ENCODE assay signal across 8 cellular contexts in the genomic region with DNA sequence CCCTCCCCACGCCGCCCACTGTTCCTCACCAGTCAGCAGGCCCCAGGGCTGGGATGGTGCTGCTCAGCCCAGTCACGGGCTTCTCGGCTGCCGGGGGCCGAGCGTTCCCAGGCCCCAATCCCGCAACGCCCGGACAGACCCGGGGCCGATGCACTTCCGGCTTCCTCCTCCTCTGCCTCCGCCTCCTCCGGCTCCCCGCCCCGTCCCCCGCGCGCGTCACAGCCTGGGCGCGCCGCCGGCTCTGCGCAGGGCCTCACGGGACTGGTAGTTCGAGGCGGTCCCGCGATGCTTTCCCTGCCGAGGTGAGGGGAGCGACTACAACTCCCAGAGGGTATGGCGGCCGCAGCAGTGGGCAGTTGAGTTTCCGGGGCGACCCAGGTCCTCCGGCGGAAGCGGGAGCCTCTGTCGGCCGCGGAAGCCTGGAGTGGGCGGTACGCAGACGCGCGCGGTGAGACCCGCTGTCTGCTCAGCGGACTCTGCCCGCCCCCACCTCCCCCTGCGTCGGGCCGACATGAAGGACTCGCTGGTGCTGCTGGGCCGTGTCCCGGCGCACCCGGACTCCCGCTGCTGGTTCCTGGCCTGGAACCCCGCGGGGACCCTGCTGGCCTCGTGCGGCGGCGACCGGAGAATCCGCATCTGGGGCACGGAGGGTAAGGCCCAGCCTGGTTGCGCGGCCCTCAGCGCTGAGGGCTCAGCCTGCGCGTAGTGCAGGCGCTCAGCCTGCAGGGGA. TPM values are rescaled to one million over a fixed set of nuclear protein-coding genes. Genes with fewer than 3 reads are reported as not detected.
DNase-seq lines count a peak whose midpoint lies in the region; ATAC-seq lines count a peak whose summit lies in the region.

A gene (plus strand): TSS at position 386 of the 730 bp plus-strand sequence. CDS start 126 bp downstream, at position 512.
A gene with protein sequence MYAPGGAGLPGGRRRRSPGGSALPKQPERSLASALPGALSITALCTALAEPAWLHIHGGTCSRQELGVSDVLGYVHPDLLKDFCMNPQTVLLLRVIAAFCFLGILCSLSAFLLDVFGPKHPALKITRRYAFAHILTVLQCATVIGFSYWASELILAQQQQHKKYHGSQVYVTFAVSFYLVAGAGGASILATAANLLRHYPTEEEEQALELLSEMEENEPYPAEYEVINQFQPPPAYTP (minus strand): TSS at position 158 of the 730 bp plus-strand sequence. CDS start 616 bp downstream, outside the sequence.

- H3K36me3 ChIP-seq in GM23248 (ENCODE audit: low read depth), result peaks cover under 1% of the 10 kb centered on the region; the same call in 1 of the 2 replicates
- H3K36me3 ChIP-seq in naive thymus-derived CD4-positive, alpha-beta T cell (ENCODE audit: control insufficient read depth in 2 of 3, insufficient read depth in 3 of 3, low read length in 3 of 3), result peaks cover 0 to 40% (median 5%) of the 10 kb centered on the region in 3 experiments

- H3K4me1 ChIP-seq in GM23248 (ENCODE audit: insufficient read depth), result peaks cover 34% of the 10 kb centered on the region
- H3K4me1 ChIP-seq in naive thymus-derived CD4-positive, alpha-beta T cell (ENCODE audit: control insufficient read depth in 2 of 2, insufficient read depth in 2 of 2, low read length in 2 of 2), result peaks cover 31 to 38% of the 10 kb centered on the region in 2 donors

- peaks cover 74% of the 10 kb centered on the region for H3K79me2 ChIP-seq in GM23248 (ENCODE audit: insufficient read depth)

- H3F3A ChIP-seq in GM23248 (ENCODE audit: insufficient read depth), result peaks cover 36% of the 10 kb centered on the region

- H4K20me1 ChIP-seq in GM23248 (ENCODE audit: insufficient read depth), result no peaks in the 10 kb centered on the region

- peak; percentile 97 for ATAC-seq in naive thymus-derived CD4-positive, alpha-beta T cell
- peak; percentile 92 to 94 for ATAC-seq in stimulated activated naive B cell treated with anti-CD40 and anti-IgM and Interleukin-4, amounts not matched to agents 10 μg/mL and 1 μg/mL and 100 μg/mL, for 72 hours (replicated peaks)

- peak within 1 kb of the TSS; percentile 81 for H2AFZ ChIP-seq in GM23248

- peak within 1 kb of the TSS; percentile 94 for H3K4me2 ChIP-seq in GM23248 (ENCODE audit: unreplicated experiment)

- H3K9me3 ChIP-seq in GM23248 (ENCODE audit: low read depth), result no peaks in the 10 kb centered on the region
- H3K9me3 ChIP-seq in naive thymus-derived CD4-positive, alpha-beta T cell (ENCODE audit: control insufficient read depth in 2 of 3, low read length in 3 of 3), result no peaks in the 10 kb centered on the region

- in situ Hi-C loops in GM23248 (cut with MboI), result loop anchor here (25.0 kb wide), 1 partner anchor 254 kb away; no protein-coding TSS in a partner anchor

- H3K4me3 ChIP-seq in GM23248, result peak within 1 kb of the TSS; percentile 99
- peak within 1 kb of the TSS; percentile 86 for H3K4me3 ChIP-seq in naive thymus-derived CD4-positive, alpha-beta T cell (ENCODE audit: low read length)

- peak; percentile 99 for DNase-seq in Daoy (ENCODE audit: low read depth)
- DNase-seq in GM23248, result peak; percentile 99
- peak; percentile 97 to 98 for DNase-seq in Kasumi-1 (lab: John Stamatoyannopoulos, UW)
- peak; percentile 98 for DNase-seq in RPMI7951 (ENCODE audit: low read depth)
- peak; percentile 99 for DNase-seq in activated T-helper 1 cell treated with anti-CD3 and anti-CD28 coated beads, Interleukin-12 subunit alpha, Interleukin-12 subunit beta, Interleukin-2, Interleukin-4 antibody, amounts not matched to agents 30 ng/mL and 10 ng/mL and 1 ng/mL, durations not matched to agents 14 hours and 24 hours and 36 hours (ENCODE audit: low spot score)
- peak; percentile 98 for DNase-seq in fibroblast of gingiva (ENCODE audit: low read depth)
- peak; percentile 96 to 99 (median 97) for DNase-seq in naive thymus-derived CD4-positive, alpha-beta T cell
- DNase-seq in stimulated activated naive B cell treated with anti-CD40 and anti-IgM and Interleukin-4, amounts not matched to agents 10 μg/mL and 1 μg/mL and 100 μg/mL, for 72 hours, result peak; percentile 99

- intact Hi-C loops in activated T-helper 1 cell treated with anti-CD3 and anti-CD28 coated beads, Interleukin-12 subunit alpha, Interleukin-12 subunit beta, Interleukin-2, Interleukin-4 antibody, amounts not matched to agents 30 ng/mL and 10 ng/mL and 1 ng/mL, durations not matched to agents 14 hours and 24 hours and 36 hours (cut with micrococcal nuclease), result loop anchor here (1.0 to 5.0 kb wide), 14 partner anchors 24 to 494 kb away; a partner anchor contains a TSS
- intact Hi-C loops in naive thymus-derived CD4-positive, alpha-beta T cell (cut with micrococcal nuclease), result loop anchor here (1.0 to 10.0 kb wide), 21 partner anchors 10 to 696 kb away; a partner anchor contains a TSS

- H3K4me1 Mint-ChIP-seq in activated T-helper 1 cell treated with anti-CD3 and anti-CD28 coated beads, Interleukin-12 subunit alpha, Interleukin-12 subunit beta, Interleukin-2, Interleukin-4 antibody, amounts not matched to agents 30 ng/mL and 10 ng/mL and 1 ng/mL, durations not matched to agents 14 hours and 24 hours and 36 hours (ENCODE audit: low read depth), result peaks cover 34% of the 10 kb centered on the region
- H3K4me1 Mint-ChIP-seq in naive thymus-derived CD4-positive, alpha-beta T cell, result peaks cover 38 to 62% (median 46%) of the 10 kb centered on the region in 7 donors
- H3K4me1 Mint-ChIP-seq in stimulated activated naive B cell treated with anti-CD40 and anti-IgM and Interleukin-4, amounts not matched to agents 10 μg/mL and 1 μg/mL and 100 μg/mL, for 72 hours, result peaks cover 23 to 54% of the 10 kb centered on the region in 2 donors

- H3K36me3 Mint-ChIP-seq in activated T-helper 1 cell treated with anti-CD3 and anti-CD28 coated beads, Interleukin-12 subunit alpha, Interleukin-12 subunit beta, Interleukin-2, Interleukin-4 antibody, amounts not matched to agents 30 ng/mL and 10 ng/mL and 1 ng/mL, durations not matched to agents 14 hours and 24 hours and 36 hours (ENCODE audit: low read depth), result peaks cover 34% of the 10 kb centered on the region
- H3K36me3 Mint-ChIP-seq in naive thymus-derived CD4-positive, alpha-beta T cell, result peaks cover 7 to 22% (median 14%) of the 10 kb centered on the region in 5 donors
- H3K36me3 Mint-ChIP-seq in stimulated activated naive B cell treated with anti-CD40 and anti-IgM and Interleukin-4, amounts not matched to agents 10 μg/mL and 1 μg/mL and 100 μg/mL, for 72 hours, result peaks cover 23 to 37% of the 10 kb centered on the region in 2 donors

- H3K9me3 Mint-ChIP-seq in activated T-helper 1 cell treated with anti-CD3 and anti-CD28 coated beads, Interleukin-12 subunit alpha, Interleukin-12 subunit beta, Interleukin-2, Interleukin-4 antibody, amounts not matched to agents 30 ng/mL and 10 ng/mL and 1 ng/mL, durations not matched to agents 14 hours and 24 hours and 36 hours, result no peaks in the 10 kb centered on the region
- no peaks in the 10 kb centered on the region for H3K9me3 Mint-ChIP-seq in naive thymus-derived CD4-positive, alpha-beta T cell
- no peaks in the 10 kb centered on the region for H3K9me3 Mint-ChIP-seq in stimulated activated naive B cell treated with anti-CD40 and anti-IgM and Interleukin-4, amounts not matched to agents 10 μg/mL and 1 μg/mL and 100 μg/mL, for 72 hours

- CTCF ChIA-PET in naive thymus-derived CD4-positive, alpha-beta T cell (lab: Charles Lee), result interaction anchor here (0.7 to 1.6 kb wide), 3 partner anchors 92 to 272 kb away, joined by 3 to 7 read pairs (median 5); no protein-coding TSS in a partner anchor

- POLR2A ChIA-PET in naive thymus-derived CD4-positive, alpha-beta T cell (lab: Charles Lee), result interaction anchor here (0.6 to 4.8 kb wide), 15 partner anchors 9 to 372 kb away, joined by 3 to 32 read pairs (median 5); a partner anchor contains a TSS

- H3K9ac ChIP-seq in GM23248, result peak within 1 kb of the TSS; percentile 94

- H3K27me3 ChIP-seq in GM23248 (replicated peaks; ENCODE audit: insufficient read depth), result no peaks in the 10 kb centered on the region
- H3K27me3 ChIP-seq in naive thymus-derived CD4-positive, alpha-beta T cell (ENCODE audit: control insufficient read depth in 2 of 2, insufficient read depth in 2 of 2, low read length in 2 of 2), result no peaks in the 10 kb centered on the region

- H3K9me2 ChIP-seq in GM23248 (ENCODE audit: insufficient read depth), result no peaks in the 10 kb centered on the region

- no peaks in the 10 kb centered on the region for H3K27me3 Mint-ChIP-seq in activated T-helper 1 cell treated with anti-CD3 and anti-CD28 coated beads, Interleukin-12 subunit alpha, Interleukin-12 subunit beta, Interleukin-2, Interleukin-4 antibody, amounts not matched to agents 30 ng/mL and 10 ng/mL and 1 ng/mL, durations not matched to agents 14 hours and 24 hours and 36 hours (ENCODE audit: insufficient read depth)
- H3K27me3 Mint-ChIP-seq in naive thymus-derived CD4-positive, alpha-beta T cell, result no peaks in the 10 kb centered on the region
- no peaks in the 10 kb centered on the region for H3K27me3 Mint-ChIP-seq in stimulated activated naive B cell treated with anti-CD40 and anti-IgM and Interleukin-4, amounts not matched to agents 10 μg/mL and 1 μg/mL and 100 μg/mL, for 72 hours

- H3K4me3 Mint-ChIP-seq in activated T-helper 1 cell treated with anti-CD3 and anti-CD28 coated beads, Interleukin-12 subunit alpha, Interleukin-12 subunit beta, Interleukin-2, Interleukin-4 antibody, amounts not matched to agents 30 ng/mL and 10 ng/mL and 1 ng/mL, durations not matched to agents 14 hours and 24 hours and 36 hours, result peak within 1 kb of the TSS; percentile 96
- peak within 1 kb of the TSS; percentile 86 to 100 (median 96) for H3K4me3 Mint-ChIP-seq in naive thymus-derived CD4-positive, alpha-beta T cell
- H3K4me3 Mint-ChIP-seq in stimulated activated naive B cell treated with anti-CD40 and anti-IgM and Interleukin-4, amounts not matched to agents 10 μg/mL and 1 μg/mL and 100 μg/mL, for 72 hours, result peak within 1 kb of the TSS; percentile 95 to 100

- peak within 1 kb of the TSS; percentile 77 for H3K27ac ChIP-seq in GM23248
- H3K27ac ChIP-seq in naive thymus-derived CD4-positive, alpha-beta T cell (ENCODE audit: low read depth, low read length), result peak within 1 kb of the TSS; percentile 96

- WGBS in GM23248 (ENCODE audit: low coverage in 1 of 2, low lambda C conversion rate in 2 of 2, missing lambda C conversion rate in 2 of 2), 2 experiments, result 0% methylated on average over 48 to 66 of the region's 76 CpGs

- H3K27ac Mint-ChIP-seq in activated T-helper 1 cell treated with anti-CD3 and anti-CD28 coated beads, Interleukin-12 subunit alpha, Interleukin-12 subunit beta, Interleukin-2, Interleukin-4 antibody, amounts not matched to agents 30 ng/mL and 10 ng/mL and 1 ng/mL, durations not matched to agents 14 hours and 24 hours and 36 hours, result peak within 1 kb of the TSS; percentile 94
- H3K27ac Mint-ChIP-seq in naive thymus-derived CD4-positive, alpha-beta T cell, result peak within 1 kb of the TSS; percentile 87 to 97 (median 96)
- peak within 1 kb of the TSS; percentile 98 for H3K27ac Mint-ChIP-seq in stimulated activated naive B cell treated with anti-CD40 and anti-IgM and Interleukin-4, amounts not matched to agents 10 μg/mL and 1 μg/mL and 100 μg/mL, for 72 hours

RNA-seq across cellular contexts. Expression of the first gene that starts in this region (rescaled TPM):
- 136 and 166 TPM in 2 replicates for total RNA-seq in Daoy (2014; rRNA removed; shearing (Covaris generic))
- 110 and 126 TPM in 2 replicates for total RNA-seq in GM23248 (2014; rRNA removed; shearing (Covaris generic))
- 69.3 and 71.1 TPM in 2 replicates for polyA plus RNA-seq in GM23248 (2016; fragmentation: Nextera tagmentation; extraction: Ambion mirVana)
- total RNA-seq in RPMI7951 (2014; rRNA removed; shearing (Covaris generic)), result 116 and 147 TPM in 2 replicates
- total RNA-seq in activated T-helper 1 cell treated with anti-CD3 and anti-CD28 coated beads, Interleukin-12 subunit alpha, Interleukin-12 subunit beta, Interleukin-2, Interleukin-4 antibody, amounts not matched to agents 30 ng/mL and 10 ng/mL and 1 ng/mL, durations not matched to agents 14 hours and 24 hours and 36 hours, result 111 and 115 TPM in 2 replicates
- total RNA-seq in naive thymus-derived CD4-positive, alpha-beta T cell, result 10 to 100 TPM; 62.1 to 85.3 (median 71.6) TPM
- polyA plus RNA-seq in naive thymus-derived CD4-positive, alpha-beta T cell, result 100 to 1,000 TPM in 1 of 2 donors, 10 to 100 TPM in 1; 85.5 to 115 TPM

RNA-seq across cellular contexts. Expression of the second gene that starts in this region (rescaled TPM):
- total RNA-seq in Daoy (2014; rRNA removed; shearing (Covaris generic)), result 16.2 and 19.1 TPM in 2 replicates
- total RNA-seq in GM23248 (2014; rRNA removed; shearing (Covaris generic)), result 43.6 and 46.8 TPM in 2 replicates
- polyA plus RNA-seq in GM23248 (2016; fragmentation: Nextera tagmentation; extraction: Ambion mirVana), result 33.4 and 34.0 TPM in 2 replicates
- total RNA-seq in RPMI7951 (2014; rRNA removed; shearing (Covaris generic)), result 21.3 and 23.5 TPM in 2 replicates
- total RNA-seq in activated T-helper 1 cell treated with anti-CD3 and anti-CD28 coated beads, Interleukin-12 subunit alpha, Interleukin-12 subunit beta, Interleukin-2, Interleukin-4 antibody, amounts not matched to agents 30 ng/mL and 10 ng/mL and 1 ng/mL, durations not matched to agents 14 hours and 24 hours and 36 hours, result 29.7 and 30.1 TPM in 2 replicates
- 10 to 100 TPM; 33.7 to 69.0 (median 40.4) TPM for total RNA-seq in naive thymus-derived CD4-positive, alpha-beta T cell
- polyA plus RNA-seq in naive thymus-derived CD4-positive, alpha-beta T cell, result 10 to 100 TPM; 23.6 to 38.0 TPM

Comparison
In these comparisons a context has a peak if more than half of its experiments do, and no peak if none do; other contexts are left out.
1. Peak in every context shown above with its lines: DNase-seq, ATAC-seq, H3K4me3 ChIP-seq and H3K27ac ChIP-seq.